In the genomic region with DNA sequence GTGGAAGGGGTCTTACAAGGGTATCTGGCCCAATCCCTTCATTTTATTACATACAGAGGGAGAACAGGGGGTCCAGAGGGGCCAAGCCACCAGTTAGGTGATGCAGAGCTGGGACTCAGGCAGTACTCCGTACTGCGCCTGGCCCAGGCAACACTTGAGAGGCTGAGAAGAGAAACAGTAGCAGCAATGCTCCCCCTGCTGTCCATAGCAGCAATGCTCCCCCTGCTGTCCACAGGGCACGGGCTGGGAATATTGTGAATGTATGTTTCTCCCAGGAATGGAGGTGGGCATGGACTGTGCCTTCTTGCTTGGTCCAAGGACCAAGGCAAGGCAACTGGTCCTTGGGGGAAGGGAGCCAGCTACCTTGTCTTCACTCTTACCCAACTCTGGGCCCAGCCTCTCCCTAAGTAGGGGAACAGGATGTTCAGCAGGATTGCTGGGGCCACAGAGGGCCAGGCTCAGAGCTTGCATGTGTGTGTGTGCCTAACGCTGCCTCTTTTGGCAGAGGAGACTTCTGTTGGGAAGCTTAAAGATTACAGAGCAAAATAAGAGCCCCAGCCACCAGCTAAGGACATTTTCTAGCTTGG, we compare ENCODE assay signal across 8 cellular contexts. TPM values are rescaled to one million over a fixed set of nuclear protein-coding genes. Genes with fewer than 3 reads are reported as not detected.
A peak's percentile ranks its signal among the peaks of the same experiment; 100 is the strongest.
DNase-seq lines count a peak whose midpoint lies in the region; ATAC-seq, FAIRE-seq and TF ChIP-seq lines count a peak whose summit lies in the region.

No MANE protein-coding gene starts in this region.

- CTCF ChIA-PET in activated CD4-positive, alpha-beta memory T cell treated with anti-CD3 and anti-CD28 coated beads, Interleukin-2, amount 10 ng/mL, durations not matched to agents 7 days and 5 days (lab: Charles Lee) = interaction anchor here (0.8 to 7.1 kb wide), 7 partner anchors 11 to 147 kb away, joined by 3 to 95 read pairs (median 16); partner anchors contain the start of gene CEP250

- intact Hi-C loops in pancreas (cut with DNase I) = loop anchor here in 1 of 3 donors (5.0 kb wide), 1 partner anchor 130 kb away; the partner anchor contains the start of gene GDF5

- peak overlapping the region; percentile 85 for H3K27ac Mint-ChIP-seq in activated CD4-positive, alpha-beta memory T cell treated with anti-CD3 and anti-CD28 coated beads, Interleukin-2, amount 10 ng/mL, durations not matched to agents 7 days and 5 days

- WGBS in pancreas, 2 donors = 40 to 42% methylated on average over 4 of the region's 4 CpGs

- H3K9me3 Mint-ChIP-seq in activated CD4-positive, alpha-beta memory T cell treated with anti-CD3 and anti-CD28 coated beads, Interleukin-2, amount 10 ng/mL, durations not matched to agents 7 days and 5 days = no peaks in the 10 kb centered on the region

- H3K4me3 Mint-ChIP-seq in activated CD4-positive, alpha-beta memory T cell treated with anti-CD3 and anti-CD28 coated beads, Interleukin-2, amount 10 ng/mL, durations not matched to agents 7 days and 5 days = no peak overlapping the region

- H3K36me3 Mint-ChIP-seq in activated CD4-positive, alpha-beta memory T cell treated with anti-CD3 and anti-CD28 coated beads, Interleukin-2, amount 10 ng/mL, durations not matched to agents 7 days and 5 days (ENCODE audit: low read depth) = no peaks in the 10 kb centered on the region

- H3K27me3 ChIP-seq in pancreas = no peaks in the 10 kb centered on the region

- ATAC-seq in pancreas (peak; percentile 58 to 66 (median 64)), GM19455 (IDR thresholded peaks at IDR 0.05; ENCODE audit: unreplicated experiment) (no peak)

- FAIRE-seq in pancreas (lab: Jason Lieb, UNC) (no peak), GM12892 (lab: Jason Lieb, UNC) (no peak)

- no peak for TF ChIP-seq POLR2A in GM12892 (IDR thresholded peaks at IDR 0.05; ENCODE audit: low read depth, low read length)

- peaks cover 0 to 5% (median 0%) of the 10 kb centered on the region in 3 donors for H3K4me1 ChIP-seq in pancreas

- no peak overlapping the region for H3K4me3 ChIP-seq in pancreas

- peaks cover 0 to under 1% (median 0%) of the 10 kb centered on the region in 3 donors for H3K36me3 ChIP-seq in pancreas

- no peaks in the 10 kb centered on the region for H3K9me3 ChIP-seq in pancreas

- POLR2A ChIA-PET in activated CD4-positive, alpha-beta memory T cell treated with anti-CD3 and anti-CD28 coated beads, Interleukin-2, amount 10 ng/mL, durations not matched to agents 7 days and 5 days (lab: Charles Lee) = interaction anchor here (0.7 to 3.3 kb wide), 5 partner anchors 23 to 184 kb away, joined by 3 to 11 read pairs (median 3); partner anchors contain the start of genes CEP250, EDEM2 and UQCC1

- peak; percentile 91 for TF ChIP-seq CTCF in 22Rv1 (IDR thresholded peaks at IDR 0.05)
- peak; percentile 13 to 52 (median 40) for TF ChIP-seq CTCF in pancreas (IDR thresholded peaks at IDR 0.05)

- DNase-seq in ELF-1 (ENCODE audit: low read depth, low spot score) = peak; percentile 70
- peak; percentile 25 for DNase-seq in NCI-H446 treated with DMSO at 0.1 percent for 48 hours (lab: John Stamatoyannopoulos, UW)
- DNase-seq in activated CD4-positive, alpha-beta memory T cell treated with anti-CD3 and anti-CD28 coated beads, Interleukin-2, amount 10 ng/mL, durations not matched to agents 7 days and 5 days = peak; percentile 40
- DNase-seq in foreskin melanocyte = peak; percentile 63
- peak in 3 of 6 donors; percentile 37 to 56 (median 40) for DNase-seq in pancreas
- no peak for DNase-seq in GM12892 (ENCODE audit: insufficient read length)

- no peaks in the 10 kb centered on the region for H3K27me3 Mint-ChIP-seq in activated CD4-positive, alpha-beta memory T cell treated with anti-CD3 and anti-CD28 coated beads, Interleukin-2, amount 10 ng/mL, durations not matched to agents 7 days and 5 days

- H3K4me1 Mint-ChIP-seq in activated CD4-positive, alpha-beta memory T cell treated with anti-CD3 and anti-CD28 coated beads, Interleukin-2, amount 10 ng/mL, durations not matched to agents 7 days and 5 days = peaks cover 69% of the 10 kb centered on the region

- H3K27ac ChIP-seq in 22Rv1 (no peak overlapping the region), pancreas (peak overlapping the region in 3 of 4 donors; percentile 12 to 44 (median 36))

RNA-seq across cellular contexts. Expression of gene FAM83C, which starts 14.8 kb away (rescaled TPM):
- total RNA-seq in activated CD4-positive, alpha-beta memory T cell treated with anti-CD3 and anti-CD28 coated beads, Interleukin-2, amount 10 ng/mL, durations not matched to agents 7 days and 5 days = not detected
- not detected for total RNA-seq in pancreas
- not detected for polyA plus RNA-seq in pancreas
- polyA plus RNA-seq in GM12892 (2012; ENCODE audit: missing spikeins) = not detected

RNA-seq across cellular contexts. Expression of gene EIF6, which starts 22.5 kb away (rescaled TPM):
- 10 to 100 TPM; 86.1 to 91.3 TPM for total RNA-seq in activated CD4-positive, alpha-beta memory T cell treated with anti-CD3 and anti-CD28 coated beads, Interleukin-2, amount 10 ng/mL, durations not matched to agents 7 days and 5 days
- 10 to 100 TPM; 30.6 to 59.2 (median 45.5) TPM for total RNA-seq in pancreas
- 10 to 100 TPM; 61.3 to 79.4 TPM for polyA plus RNA-seq in pancreas
- polyA plus RNA-seq in GM12892 (2012; ENCODE audit: missing spikeins) = 102 TPM

RNA-seq across cellular contexts. Expression of gene MMP24OS, which starts 29.1 kb away (rescaled TPM):
- 10 to 100 TPM; 45.6 to 48.7 TPM for total RNA-seq in activated CD4-positive, alpha-beta memory T cell treated with anti-CD3 and anti-CD28 coated beads, Interleukin-2, amount 10 ng/mL, durations not matched to agents 7 days and 5 days
- 10 to 100 TPM; 28.9 to 49.9 (median 44.4) TPM for total RNA-seq in pancreas
- polyA plus RNA-seq in pancreas = 10 to 100 TPM; 53.7 to 74.9 TPM
- 23.9 TPM for polyA plus RNA-seq in GM12892 (2012; ENCODE audit: missing spikeins)
